In the genomic region with DNA sequence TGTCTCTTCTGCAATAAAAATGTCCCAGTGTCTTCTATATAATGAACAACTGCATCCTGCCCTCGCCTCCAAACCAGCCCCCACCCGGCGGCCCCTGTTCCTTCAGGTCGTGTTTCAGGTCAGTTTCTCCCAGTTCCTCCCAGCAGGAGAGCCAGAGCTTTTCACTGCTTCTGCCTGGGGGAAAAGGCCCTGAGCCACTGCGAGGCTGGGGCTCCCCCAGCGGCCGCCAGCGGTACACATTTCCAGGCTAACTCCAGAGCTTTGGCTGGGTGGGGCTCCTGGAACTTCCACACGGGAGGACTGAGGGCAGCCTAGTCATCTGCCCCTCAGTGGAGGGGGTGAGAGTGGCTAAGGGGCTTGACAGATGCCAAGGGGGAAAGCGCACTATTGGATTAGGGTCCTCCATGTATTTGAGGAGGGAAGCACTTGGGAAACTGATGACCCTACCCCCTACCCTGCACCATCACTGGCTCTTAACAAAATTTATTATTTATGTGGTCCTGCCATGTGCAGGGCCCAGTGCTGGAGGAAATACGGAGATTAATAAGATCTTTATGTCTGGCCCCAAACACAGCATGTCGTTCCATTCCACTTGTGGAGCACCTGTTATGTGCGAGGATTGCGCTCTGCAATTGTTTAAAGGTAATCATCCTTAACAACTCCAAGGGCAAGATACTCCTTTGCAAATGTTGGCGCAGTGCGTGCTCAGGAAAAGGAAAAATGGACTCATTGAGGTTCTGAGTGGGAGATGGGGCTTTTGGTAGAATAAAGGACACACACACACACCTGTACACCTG, we compare ENCODE assay signal across 8 cellular contexts. TPM values are rescaled to one million over a fixed set of nuclear protein-coding genes. Genes with fewer than 3 reads are reported as not detected.
DNase-seq lines count a peak whose midpoint lies in the region; ATAC-seq lines count a peak whose summit lies in the region.

No MANE protein-coding gene starts in this region.

- DNase-seq in CD1c-positive myeloid dendritic cell (ENCODE audit: extremely low spot score) (peak; percentile 68), NOMO-1 (lab: John Stamatoyannopoulos, UW; ENCODE audit: unreplicated experiment in 2 of 2) (peak; percentile 35 to 45), Right ventricle myocardium superior (peak; percentile 81), pons (ENCODE audit: low spot score) (peak; percentile 33)
- peak; percentile 32 for DNase-seq in activated naive CD4-positive, alpha-beta T cell treated with anti-CD3 and anti-CD28 coated beads, Interleukin-2, amount 50 U/mL, for 16 hours

- ATAC-seq in GM19025 (IDR thresholded peaks at IDR 0.05; ENCODE audit: low read depth, unreplicated experiment) (peak; percentile 76), HG03571 (IDR thresholded peaks at IDR 0.05; ENCODE audit: unreplicated experiment) (peak; percentile 80), Right ventricle myocardium superior (ENCODE audit: poor library complexity) (peak; percentile 97), GM21619 (IDR thresholded peaks at IDR 0.05; ENCODE audit: unreplicated experiment) (no peak)

- intact Hi-C loops in Right ventricle myocardium superior (cut with DNase I): loop anchor here (5.0 kb wide), 1 partner anchor 285 kb away; no protein-coding TSS in a partner anchor

RNA-seq across cellular contexts. Expression of a gene that starts 17.3 kb away (rescaled TPM):
- total RNA-seq in Right ventricle myocardium superior: 3.6 TPM

RNA-seq across cellular contexts. Expression of a gene that starts 25.0 kb away (rescaled TPM):
- total RNA-seq in Right ventricle myocardium superior: 1.9 TPM

RNA-seq across cellular contexts. Expression of a gene that starts 54.2 kb away (rescaled TPM):
- 24.4 TPM for total RNA-seq in Right ventricle myocardium superior
